In the genomic region with DNA sequence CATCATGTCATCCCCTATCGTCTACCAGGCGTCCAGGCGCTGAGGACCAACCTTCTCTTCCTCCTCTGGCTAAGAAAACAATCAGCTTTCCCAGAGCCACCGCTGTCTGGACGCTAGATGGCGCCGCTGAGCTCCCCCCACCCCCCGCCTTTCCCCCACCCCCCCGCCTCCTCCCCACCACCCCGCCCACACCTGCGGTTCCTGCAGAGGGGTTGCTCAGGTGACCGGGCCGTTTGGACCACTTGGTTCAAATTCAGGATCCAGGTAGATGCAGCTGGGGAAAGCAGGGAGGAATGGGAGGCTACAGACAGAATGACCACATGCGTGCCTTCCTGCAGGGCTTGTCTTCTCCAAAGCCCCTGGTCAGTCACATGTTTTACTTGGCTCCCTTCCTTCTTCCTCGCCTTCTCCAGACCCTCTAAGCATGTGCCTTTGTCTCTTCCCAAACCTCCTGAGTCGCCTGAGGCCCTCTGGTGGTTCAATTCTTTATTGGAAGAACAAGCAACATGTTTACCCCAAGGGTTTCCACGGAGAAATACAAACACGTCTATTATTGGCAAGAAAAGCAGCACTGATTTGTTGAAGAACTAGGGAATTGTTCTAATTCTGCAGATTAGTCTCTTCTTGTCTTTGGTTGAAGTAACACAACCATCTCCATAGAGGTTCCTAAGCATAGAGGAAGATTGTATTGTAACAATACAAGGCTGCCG, we compare ENCODE assay signal across 7 cellular contexts.
DNase-seq lines count a peak whose midpoint lies in the region; ATAC-seq and TF ChIP-seq lines count a peak whose summit lies in the region.

No MANE protein-coding gene starts in this region.

- no peak overlapping the region for H3K27ac ChIP-seq in brain microvascular endothelial cell
- peak overlapping the region; percentile 59 for H3K27ac ChIP-seq in iPS-18a (ENCODE audit: low read length)

- H3K9me3 ChIP-seq in iPS-18a (ENCODE audit: control insufficient read depth, low read depth, low read length), result no peaks in the 10 kb centered on the region

- in situ Hi-C loops in brain microvascular endothelial cell (cut with HindIII; ENCODE audit: low pct_ligation_motif_present, low sequenced_read_pairs), result no loop called here

- H3K4me1 ChIP-seq in iPS-18a (ENCODE audit: control insufficient read depth, low read depth, low read length), result peaks cover 5% of the 10 kb centered on the region

- DNase-seq in GM12865 (ENCODE audit: low read depth), result peak; percentile 29
- DNase-seq in NCI-H1417 (lab: John Stamatoyannopoulos, UW), result peak; percentile 82 to 97 (median 88)
- DNase-seq in SW480 (ENCODE audit: low spot score), result peak; percentile 87
- peak; percentile 64 for DNase-seq in brain microvascular endothelial cell
- peak in 2 of 3 donors; percentile 32 to 35 for DNase-seq in stimulated activated CD4-positive, alpha-beta T cell treated with anti-CD3 and anti-CD28 coated beads, Interleukin-12 subunit alpha, Interleukin-12 subunit beta, amount 100 ng/mL, for 48 hours (ENCODE audit: low read depth in 2 of 3, low spot score in 1 of 3)

- H3K4me3 ChIP-seq in GM12865 (ENCODE audit: low read depth, low read length) (no peak overlapping the region), brain microvascular endothelial cell (ENCODE audit: low read depth, low read length) (no peak overlapping the region), iPS-18a (ENCODE audit: low read length) (peak overlapping the region; percentile 31)

- no peak for ATAC-seq in GM18867 (IDR thresholded peaks at IDR 0.05; ENCODE audit: unreplicated experiment)

- H3K36me3 ChIP-seq in brain microvascular endothelial cell (replicated peaks), result no peaks in the 10 kb centered on the region
- no peaks in the 10 kb centered on the region for H3K36me3 ChIP-seq in iPS-18a (ENCODE audit: control insufficient read depth, low read depth, low read length)

- peak overlapping the region; percentile 50 for H3K9ac ChIP-seq in iPS-18a (ENCODE audit: low read length)

- TF ChIP-seq CTCF in GM12865 (IDR thresholded peaks at IDR 0.05; ENCODE audit: insufficient read depth, low read depth, low read length, missing control alignments), result peak; percentile 62
- peak; percentile 71 for TF ChIP-seq CTCF in brain microvascular endothelial cell (IDR thresholded peaks at IDR 0.05; ENCODE audit: low read depth, low read length, missing control alignments)

- H3K27me3 ChIP-seq in brain microvascular endothelial cell (replicated peaks) (no peaks in the 10 kb centered on the region), iPS-18a (ENCODE audit: control insufficient read depth, insufficient read depth, low read length) (no peaks in the 10 kb centered on the region)

Comparison
In these comparisons a context has a peak if more than half of its experiments do, and no peak if none do; other contexts are left out.
1. DNase-seq: peak in every context shown above with its lines; median percentile 88 in NCI-H1417; 87 in SW480; 64 in brain microvascular endothelial cell; 34 in stimulated activated CD4-positive, alpha-beta T cell treated with anti-CD3 and anti-CD28 coated beads, Interleukin-12 subunit alpha, Interleukin-12 subunit beta, amount 100 ng/mL, for 48 hours; 29 in GM12865.